Comparison of ENCODE assay signal across 8 cellular contexts in genomic region chr16:19115148-19116021, GRCh38. TPM values are rescaled to one million over a fixed set of nuclear protein-coding genes. Genes with fewer than 3 reads are reported as not detected.
DNase-seq lines count a peak whose midpoint lies in the region; ATAC-seq and TF ChIP-seq lines count a peak whose summit lies in the region.

No MANE protein-coding gene starts in this region.

- H2BK12ac ChIP-seq in mesenchymal stem cell (ENCODE audit: low read length in 2 of 2), result peak overlapping the region; percentile 32 to 50

- no peak for ATAC-seq in HG02884 (IDR thresholded peaks at IDR 0.05; ENCODE audit: unreplicated experiment)
- ATAC-seq in GM19452 (IDR thresholded peaks at IDR 0.05; ENCODE audit: unreplicated experiment), result no peak

- H3K9ac ChIP-seq in mesenchymal stem cell (ENCODE audit: low read length), result peak overlapping the region; percentile 92

- peak overlapping the region in 1 of 2 experiments; percentile 38 for H3K14ac ChIP-seq in mesenchymal stem cell (ENCODE audit: low read length in 2 of 2)

- H3K4me2 ChIP-seq in mesenchymal stem cell (ENCODE audit: low read length, poor library complexity, severe bottlenecking), result peak overlapping the region; percentile 82

- peak overlapping the region; percentile 59 for H4K8ac ChIP-seq in mesenchymal stem cell (ENCODE audit: low read length)

- 94% methylated on average over 43 of the region's 50 CpGs for WGBS in mesenchymal stem cell

- H3K4me3 ChIP-seq in dorsolateral prefrontal cortex (peak overlapping the region in 57 of 59 donors; percentile 25 to 74 (median 62)), mesenchymal stem cell (ENCODE audit: insufficient read depth in 1 of 2, low read depth in 1 of 2, low read length in 2 of 2) (peak overlapping the region in 1 of 2 experiments; percentile 87), tibial artery (peak overlapping the region; percentile 82 to 98)

- H3K27ac Mint-ChIP-seq in activated CD4-positive, alpha-beta T cell treated with anti-CD3 and anti-CD28 coated beads, Interleukin-2, amount 10 ng/mL, durations not matched to agents 24 days and 14 days, result peak overlapping the region; percentile 88
- H3K27ac Mint-ChIP-seq in activated CD4-positive, alpha-beta T cell treated with anti-CD3 and anti-CD28 coated beads, Interleukin-2, amount 10 ng/mL, durations not matched to agents 7 days and 5 days, result no peak overlapping the region

- peaks cover 17 to 24% of the 10 kb centered on the region in 2 experiments for H3K36me3 ChIP-seq in mesenchymal stem cell (ENCODE audit: control insufficient read depth in 1 of 2, insufficient read depth in 2 of 2, low read depth in 1 of 2, low read length in 2 of 2)
- H3K36me3 ChIP-seq in tibial artery, result peaks cover 0 to 13% (median 13%) of the 10 kb centered on the region in 3 donors

- no peak for DNase-seq in activated CD4-positive, alpha-beta T cell treated with anti-CD3 and anti-CD28 coated beads, Interleukin-2, amount 10 ng/mL, durations not matched to agents 24 days and 14 days
- no peak for DNase-seq in activated CD4-positive, alpha-beta T cell treated with anti-CD3 and anti-CD28 coated beads, Interleukin-2, amount 10 ng/mL, durations not matched to agents 7 days and 5 days
- DNase-seq in dorsolateral prefrontal cortex (no peak), mesenchymal stem cell (no peak), tibial artery (peak in 1 of 2 donors; percentile 64), caudate nucleus (lab: John Stamatoyannopoulos, UW) (no peak)

- peak overlapping the region in 1 of 2 experiments; percentile 17 for H3K23ac ChIP-seq in mesenchymal stem cell (ENCODE audit: low read length in 2 of 2)

- no peak overlapping the region for H2BK5ac ChIP-seq in mesenchymal stem cell (ENCODE audit: low read depth, low read length, poor library complexity, severe bottlenecking)

- H2AFZ ChIP-seq in mesenchymal stem cell (ENCODE audit: low read depth, low read length), result no peak overlapping the region

- H3K79me1 ChIP-seq in mesenchymal stem cell (replicated peaks; ENCODE audit: low read length, poor library complexity, severe bottlenecking), result peaks cover 4% of the 10 kb centered on the region

- H3K4ac ChIP-seq in mesenchymal stem cell (ENCODE audit: low read depth in 1 of 2, low read length in 2 of 2), result peak overlapping the region; percentile 17 to 96

- H3K4me1 ChIP-seq in mesenchymal stem cell (ENCODE audit: control insufficient read depth, insufficient read depth, low read depth, low read length) (peaks cover 29% of the 10 kb centered on the region), tibial artery (peaks cover 3 to 64% (median 54%) of the 10 kb centered on the region in 4 donors)

- H3K9me3 Mint-ChIP-seq in activated CD4-positive, alpha-beta T cell treated with anti-CD3 and anti-CD28 coated beads, Interleukin-2, amount 10 ng/mL, durations not matched to agents 24 days and 14 days, result no peaks in the 10 kb centered on the region
- H3K9me3 Mint-ChIP-seq in activated CD4-positive, alpha-beta T cell treated with anti-CD3 and anti-CD28 coated beads, Interleukin-2, amount 10 ng/mL, durations not matched to agents 7 days and 5 days, result no peaks in the 10 kb centered on the region

- H3K4me1 Mint-ChIP-seq in activated CD4-positive, alpha-beta T cell treated with anti-CD3 and anti-CD28 coated beads, Interleukin-2, amount 10 ng/mL, durations not matched to agents 24 days and 14 days, result peaks cover 39% of the 10 kb centered on the region
- H3K4me1 Mint-ChIP-seq in activated CD4-positive, alpha-beta T cell treated with anti-CD3 and anti-CD28 coated beads, Interleukin-2, amount 10 ng/mL, durations not matched to agents 7 days and 5 days, result peaks cover 25% of the 10 kb centered on the region

- TF ChIP-seq CTCF in dorsolateral prefrontal cortex (IDR thresholded peaks at IDR 0.05 in 54 of 56, conservative IDR thresholded peaks at IDR 0.05 in 2 of 56; ENCODE audit: low read depth in 1 of 56, partially characterized antibody in 56 of 56), result peak in 7 of 56 donors; percentile 4 to 26 (median 9)
- no peak for TF ChIP-seq CTCF in tibial artery (IDR thresholded peaks at IDR 0.05)

- peak overlapping the region; percentile 87 for H3K4me3 Mint-ChIP-seq in activated CD4-positive, alpha-beta T cell treated with anti-CD3 and anti-CD28 coated beads, Interleukin-2, amount 10 ng/mL, durations not matched to agents 24 days and 14 days
- H3K4me3 Mint-ChIP-seq in activated CD4-positive, alpha-beta T cell treated with anti-CD3 and anti-CD28 coated beads, Interleukin-2, amount 10 ng/mL, durations not matched to agents 7 days and 5 days, result no peak overlapping the region

- peaks cover 29% of the 10 kb centered on the region for H3K36me3 Mint-ChIP-seq in activated CD4-positive, alpha-beta T cell treated with anti-CD3 and anti-CD28 coated beads, Interleukin-2, amount 10 ng/mL, durations not matched to agents 24 days and 14 days (ENCODE audit: low read depth)
- no peaks in the 10 kb centered on the region for H3K36me3 Mint-ChIP-seq in activated CD4-positive, alpha-beta T cell treated with anti-CD3 and anti-CD28 coated beads, Interleukin-2, amount 10 ng/mL, durations not matched to agents 7 days and 5 days (ENCODE audit: low read depth)

- H2BK120ac ChIP-seq in mesenchymal stem cell (ENCODE audit: low read depth, low read length), result no peak overlapping the region

- peak overlapping the region; percentile 59 to 95 for H3K18ac ChIP-seq in mesenchymal stem cell (ENCODE audit: low read depth in 1 of 2, low read length in 2 of 2)

- POLR2A ChIA-PET in activated CD4-positive, alpha-beta T cell treated with anti-CD3 and anti-CD28 coated beads, Interleukin-2, amount 10 ng/mL, durations not matched to agents 7 days and 5 days (lab: Charles Lee), result no interaction called here

- intact Hi-C loops in activated CD4-positive, alpha-beta T cell treated with anti-CD3 and anti-CD28 coated beads, Interleukin-2, amount 10 ng/mL, durations not matched to agents 24 days and 14 days (cut with micrococcal nuclease), result loop anchor here (2.0 to 5.0 kb wide), 3 partner anchors 15 to 267 kb away; partner anchors contain the start of gene SYT17
- intact Hi-C loops in dorsolateral prefrontal cortex (cut with DNase I), result no loop called here
- intact Hi-C loops in tibial artery (cut with DNase I; ENCODE audit: low total_unique reads), result no loop called here

- CTCF ChIA-PET in activated CD4-positive, alpha-beta T cell treated with anti-CD3 and anti-CD28 coated beads, Interleukin-2, amount 10 ng/mL, durations not matched to agents 7 days and 5 days (lab: Charles Lee), result interaction anchor here (1.6 kb wide), 1 partner anchor 30 kb away, joined by 3 read pairs; no protein-coding TSS in a partner anchor

- H3K27me3 Mint-ChIP-seq in activated CD4-positive, alpha-beta T cell treated with anti-CD3 and anti-CD28 coated beads, Interleukin-2, amount 10 ng/mL, durations not matched to agents 24 days and 14 days, result peaks cover 9% of the 10 kb centered on the region
- peaks cover 25% of the 10 kb centered on the region for H3K27me3 Mint-ChIP-seq in activated CD4-positive, alpha-beta T cell treated with anti-CD3 and anti-CD28 coated beads, Interleukin-2, amount 10 ng/mL, durations not matched to agents 7 days and 5 days

- peak overlapping the region in 39 of 59 donors; percentile 7 to 89 (median 75) for H3K27ac ChIP-seq in dorsolateral prefrontal cortex
- H3K27ac ChIP-seq in mesenchymal stem cell (ENCODE audit: low read length, poor library complexity, severe bottlenecking), result no peak overlapping the region
- H3K27ac ChIP-seq in tibial artery, result peak overlapping the region; percentile 95 to 98
- no peak overlapping the region for H3K27ac ChIP-seq in caudate nucleus (ENCODE audit: low read depth, low read length)

- no peaks in the 10 kb centered on the region for H3K9me3 ChIP-seq in mesenchymal stem cell (ENCODE audit: control insufficient read depth, low read length)
- H3K9me3 ChIP-seq in tibial artery, result no peaks in the 10 kb centered on the region

- peak overlapping the region; percentile 23 for H4K91ac ChIP-seq in mesenchymal stem cell (ENCODE audit: low read length)

- H3K27me3 ChIP-seq in dorsolateral prefrontal cortex (peaks cover 0 to 38% (median 15%) of the 10 kb centered on the region in 45 donors), mesenchymal stem cell (ENCODE audit: control insufficient read depth in 1 of 2, insufficient read depth in 1 of 2, low read length in 2 of 2) (no peaks in the 10 kb centered on the region), tibial artery (no peaks in the 10 kb centered on the region)

- H2BK15ac ChIP-seq in mesenchymal stem cell (ENCODE audit: low read depth, poor library complexity, severe bottlenecking), result no peak overlapping the region

- H2AK5ac ChIP-seq in mesenchymal stem cell (ENCODE audit: low read length, severe bottlenecking), result no peak overlapping the region

RNA-seq across cellular contexts. Expression of gene ITPRIPL2, which starts 1.6 kb away (rescaled TPM):
- 57.6 and 58.4 TPM in 2 replicates for total RNA-seq in activated CD4-positive, alpha-beta T cell treated with anti-CD3 and anti-CD28 coated beads, Interleukin-2, amount 10 ng/mL, durations not matched to agents 24 days and 14 days
- 1 to 10 TPM; 2.1 to 2.3 TPM for total RNA-seq in activated CD4-positive, alpha-beta T cell treated with anti-CD3 and anti-CD28 coated beads, Interleukin-2, amount 10 ng/mL, durations not matched to agents 7 days and 5 days
- total RNA-seq in dorsolateral prefrontal cortex, result 10 to 100 TPM in 59 of 120 experiments, 1 to 10 TPM in 61; 5.1 to 23.9 (median 9.8) TPM
- polyA plus RNA-seq in mesenchymal stem cell (2013, experiment 1 of 2), result 33.8 TPM
- polyA plus RNA-seq in mesenchymal stem cell (2013, experiment 2 of 2), result 33.2 TPM

RNA-seq across cellular contexts. Expression of gene COQ7, which starts 48.0 kb away (rescaled TPM):
- total RNA-seq in activated CD4-positive, alpha-beta T cell treated with anti-CD3 and anti-CD28 coated beads, Interleukin-2, amount 10 ng/mL, durations not matched to agents 24 days and 14 days, result 21.6 and 22.0 TPM in 2 replicates
- 10 to 100 TPM; 11.6 to 15.3 TPM for total RNA-seq in activated CD4-positive, alpha-beta T cell treated with anti-CD3 and anti-CD28 coated beads, Interleukin-2, amount 10 ng/mL, durations not matched to agents 7 days and 5 days
- total RNA-seq in dorsolateral prefrontal cortex, result 10 to 100 TPM; 16.8 to 38.7 (median 28.3) TPM
- 8.4 TPM for polyA plus RNA-seq in mesenchymal stem cell (2013, experiment 1 of 2)
- 8.5 TPM for polyA plus RNA-seq in mesenchymal stem cell (2013, experiment 2 of 2)

RNA-seq across cellular contexts. Expression of gene SYT17, which starts 52.7 kb away (rescaled TPM):
- total RNA-seq in activated CD4-positive, alpha-beta T cell treated with anti-CD3 and anti-CD28 coated beads, Interleukin-2, amount 10 ng/mL, durations not matched to agents 24 days and 14 days, result 1.3 and 1.9 TPM in 2 replicates
- total RNA-seq in activated CD4-positive, alpha-beta T cell treated with anti-CD3 and anti-CD28 coated beads, Interleukin-2, amount 10 ng/mL, durations not matched to agents 7 days and 5 days, result not detected
- total RNA-seq in dorsolateral prefrontal cortex, result 10 to 100 TPM; 10.7 to 47.8 (median 28.1) TPM
- 5.4 TPM for polyA plus RNA-seq in mesenchymal stem cell (2013, experiment 1 of 2)
- 5.0 TPM for polyA plus RNA-seq in mesenchymal stem cell (2013, experiment 2 of 2)

Comparison
In these comparisons a context has a peak if more than half of its experiments do, and no peak if none do; other contexts are left out.
1. H3K27ac ChIP-seq: peak in dorsolateral prefrontal cortex (39 of 59) and tibial artery (2 of 2); none in mesenchymal stem cell (single experiment) and caudate nucleus (single experiment).